In genomic region chr15:90095521-90095959, GRCh38 we compare ENCODE assay signal across 1 cellular context.
A peak's percentile ranks its signal among the peaks of the same experiment; 100 is the strongest.
TF ChIP-seq lines count a peak whose summit lies in the region.

No MANE protein-coding gene starts in this region.

TF ChIP-seq in HepG2, 621 proteins besides CTCF, POLR2A, EP300 and RAD21 (continued from another document and continues in another):
- TF ChIP-seq ZNF574 (CRISPR knock-in tag; IDR thresholded peaks at IDR 0.05), result 0 out of 2 replicates have a peak, but pooled peaks have one; percentile 12
- peak; percentile 82 for TF ChIP-seq TCF7 (IDR thresholded peaks at IDR 0.05; ENCODE audit: low read depth)
- TF ChIP-seq SRSF1 (optimal IDR thresholded peaks at IDR 0.05; ENCODE audit: low read depth, low read length), result no peak
- peak; percentile 87 for TF ChIP-seq ESRRA (CRISPR knock-in tag; IDR thresholded peaks at IDR 0.05; ENCODE audit: low read depth)
- TF ChIP-seq PAXIP1 (CRISPR knock-in tag; conservative IDR thresholded peaks at IDR 0.05), result peak; percentile 38; the same call in 1 of the 2 replicates
- no peak for TF ChIP-seq RBM39 (IDR thresholded peaks at IDR 0.05; ENCODE audit: low read depth, low read length, poor library complexity, severe bottlenecking)
- TF ChIP-seq HNRNPH1 (optimal IDR thresholded peaks at IDR 0.05; ENCODE audit: low read depth, low read length), result no peak
- TF ChIP-seq ZNF609 (CRISPR knock-in tag; IDR thresholded peaks at IDR 0.05; ENCODE audit: borderline replicate concordance), result peak; percentile 32; the same call in 1 of the 2 replicates
- no peak for TF ChIP-seq SKIL (CRISPR knock-in tag; IDR thresholded peaks at IDR 0.05; ENCODE audit: borderline replicate concordance)
- TF ChIP-seq RFXANK (CRISPR knock-in tag; IDR thresholded peaks at IDR 0.05), result no peak
- TF ChIP-seq ZBTB7B (CRISPR knock-in tag; IDR thresholded peaks at IDR 0.05), result peak; percentile 62
- TF ChIP-seq SALL1 (CRISPR knock-in tag; IDR thresholded peaks at IDR 0.05), result peak; percentile 67
- no peak for TF ChIP-seq NFE2L2 (IDR thresholded peaks at IDR 0.05; ENCODE audit: low read length)
- TF ChIP-seq HNF4A (CRISPR knock-in tag; IDR thresholded peaks at IDR 0.05), result peak; percentile 47; the same call in 1 of the 2 replicates
- TF ChIP-seq ZXDC (CRISPR knock-in tag; IDR thresholded peaks at IDR 0.05), result no peak
- no peak for TF ChIP-seq FOXA1 (IDR thresholded peaks at IDR 0.05)
- TF ChIP-seq FOXA1 (CRISPR knock-in tag; IDR thresholded peaks at IDR 0.05), result peak; percentile 65; the same call in 1 of the 2 replicates
- TF ChIP-seq PRDM15 (CRISPR knock-in tag; IDR thresholded peaks at IDR 0.05), result no peak
- peak; percentile 33; the same call in 1 of the 2 replicates for TF ChIP-seq TFAP4 (IDR thresholded peaks at IDR 0.05; ENCODE audit: borderline replicate concordance, low read depth)
- TF ChIP-seq MTA3 (CRISPR knock-in tag; IDR thresholded peaks at IDR 0.05), result no peak
- TF ChIP-seq HOXA9 (CRISPR knock-in tag; IDR thresholded peaks at IDR 0.05; ENCODE audit: borderline replicate concordance), result no peak
- TF ChIP-seq HOXA3 (CRISPR knock-in tag; IDR thresholded peaks at IDR 0.05), result peak; percentile 36; the same call in 1 of the 2 replicates
- TF ChIP-seq SMAD1 (CRISPR knock-in tag; IDR thresholded peaks at IDR 0.05; ENCODE audit: borderline replicate concordance, low read depth), result no peak
- no peak for TF ChIP-seq IRF1 (CRISPR knock-in tag; IDR thresholded peaks at IDR 0.05; ENCODE audit: low read depth)
- TF ChIP-seq ZNF569 (CRISPR knock-in tag; IDR thresholded peaks at IDR 0.05; ENCODE audit: borderline replicate concordance), result no peak
- no peak for TF ChIP-seq HOXA5 (CRISPR knock-in tag; IDR thresholded peaks at IDR 0.05)
- TF ChIP-seq CBFB (CRISPR knock-in tag; IDR thresholded peaks at IDR 0.05), result 0 out of 2 replicates have a peak, but pooled peaks have one; percentile 58
- TF ChIP-seq RXRB (CRISPR knock-in tag; IDR thresholded peaks at IDR 0.05; ENCODE audit: borderline replicate concordance), result peak; percentile 89
- TF ChIP-seq FOSL2 (CRISPR knock-in tag; IDR thresholded peaks at IDR 0.05), result peak; percentile 55
- TF ChIP-seq HMG20A (CRISPR knock-in tag; IDR thresholded peaks at IDR 0.05; ENCODE audit: borderline replicate concordance), result peak; percentile 70; the same call in 1 of the 2 replicates
- no peak for TF ChIP-seq RARG (CRISPR knock-in tag; IDR thresholded peaks at IDR 0.05; ENCODE audit: low read depth)
- TF ChIP-seq PLRG1 (conservative IDR thresholded peaks at IDR 0.05), result no peak
- no peak for TF ChIP-seq HCFC1 (IDR thresholded peaks at IDR 0.05; ENCODE audit: low read depth, low read length)
- TF ChIP-seq FOXP1 (IDR thresholded peaks at IDR 0.05), result no peak
- peak; percentile 54; the same call in 1 of the 2 replicates for TF ChIP-seq FOXP1 (CRISPR knock-in tag; IDR thresholded peaks at IDR 0.05)
- peak; percentile 46; the same call in 1 of the 2 replicates for TF ChIP-seq MED1 (CRISPR knock-in tag; IDR thresholded peaks at IDR 0.05)
- TF ChIP-seq ZNF331 (CRISPR knock-in tag; IDR thresholded peaks at IDR 0.05), result peak; percentile 69; the same call in 1 of the 2 replicates
